In genomic region chr17:4986951-4987766, GRCh38 we compare ENCODE assay signal across 8 cellular contexts. TPM values are rescaled to one million over a fixed set of nuclear protein-coding genes. Genes with fewer than 3 reads are reported as not detected.
DNase-seq lines count a peak whose midpoint lies in the region; ATAC-seq and TF ChIP-seq lines count a peak whose summit lies in the region.

Gene CAMTA2, minus strand, starts transcription at chr17:4987675. Its CDS starts 1,453 bp downstream, at chr17:4986222.

- no TSS peak for BruUV-seq in PC-3 (replicated peaks; lab: Mats Ljungman, UMichigan)

- H3K27ac Mint-ChIP-seq in stimulated activated effector memory CD8-positive, alpha-beta T cell treated with anti-CD3 and anti-CD28 coated beads, Interleukin-12 subunit alpha, Interleukin-12 subunit beta, amount 100 ng/mL, for 72 hours, result peak within 1 kb of the TSS; percentile 96

- H3K4me1 ChIP-seq in PC-3 (ENCODE audit: insufficient read depth, low read length) (peaks cover 15% of the 10 kb centered on the region; the same call in 1 of the 2 replicates), esophagus muscularis mucosa (peaks cover 22 to 34% (median 32%) of the 10 kb centered on the region in 4 donors)

- H3K9ac ChIP-seq in PC-3 (ENCODE audit: low read length), result peak within 1 kb of the TSS; percentile 82

- ATAC-seq in GM21367 (IDR thresholded peaks at IDR 0.05; ENCODE audit: unreplicated experiment) (peak; percentile 60), PC-3 (peak; percentile 82)
- ATAC-seq in activated T-cell treated with anti-CD3 and anti-CD28 coated beads, Interleukin-2, amount 50 U/mL, for 4 hours, result peak; percentile 93
- peak; percentile 91 for ATAC-seq in stimulated activated effector memory CD8-positive, alpha-beta T cell treated with anti-CD3 and anti-CD28 coated beads, Interleukin-12 subunit alpha, Interleukin-12 subunit beta, amount 100 ng/mL, for 72 hours

- H3K27ac ChIP-seq in PC-3 (ENCODE audit: low read length), result peak within 1 kb of the TSS; percentile 14; the same call in 1 of the 2 replicates
- peak within 1 kb of the TSS; percentile 90 to 98 (median 92) for H3K27ac ChIP-seq in esophagus muscularis mucosa (replicated peaks in 1 of 4)

- TF ChIP-seq EP300 in esophagus muscularis mucosa (IDR thresholded peaks at IDR 0.05), result no peak

- no peaks in the 10 kb centered on the region for H3K9me3 Mint-ChIP-seq in activated T-cell treated with anti-CD3 and anti-CD28 coated beads, Interleukin-2, amount 50 U/mL, for 4 hours
- no peaks in the 10 kb centered on the region for H3K9me3 Mint-ChIP-seq in stimulated activated effector memory CD8-positive, alpha-beta T cell treated with anti-CD3 and anti-CD28 coated beads, Interleukin-12 subunit alpha, Interleukin-12 subunit beta, amount 100 ng/mL, for 72 hours

- TF ChIP-seq POLR2A in esophagus muscularis mucosa (IDR thresholded peaks at IDR 0.05; ENCODE audit: low read depth), result peak; percentile 80

- H3F3A ChIP-seq in PC-3 (ENCODE audit: low read length, unreplicated experiment), result no peaks in the 10 kb centered on the region

- H3K79me2 ChIP-seq in PC-3 (ENCODE audit: low read length), result peaks cover 7% of the 10 kb centered on the region; the same call in 1 of the 2 replicates

- H3K4me3 ChIP-seq in PC-3 (ENCODE audit: low read length) (peak within 1 kb of the TSS; percentile 88), esophagus muscularis mucosa (peak within 1 kb of the TSS; percentile 80 to 96 (median 84))

- peaks cover 39% of the 10 kb centered on the region for H3K4me1 Mint-ChIP-seq in activated T-cell treated with anti-CD3 and anti-CD28 coated beads, Interleukin-2, amount 50 U/mL, for 4 hours (ENCODE audit: low read depth)
- H3K4me1 Mint-ChIP-seq in stimulated activated effector memory CD8-positive, alpha-beta T cell treated with anti-CD3 and anti-CD28 coated beads, Interleukin-12 subunit alpha, Interleukin-12 subunit beta, amount 100 ng/mL, for 72 hours, result peaks cover 57% of the 10 kb centered on the region

- intact Hi-C loops in PC-3 (cut with micrococcal nuclease), result no loop called here
- intact Hi-C loops in esophagus muscularis mucosa (cut with DNase I), result loop anchor here (5.0 kb wide), 2 partner anchors 50 to 80 kb away; no protein-coding TSS in a partner anchor

- CTCF ChIA-PET in PC-3 (lab: Charles Lee), result no interaction called here

- H2AFZ ChIP-seq in PC-3 (ENCODE audit: low read length), result peak within 1 kb of the TSS; percentile 94

- H3K27me3 ChIP-seq in PC-3 (ENCODE audit: low read length) (no peaks in the 10 kb centered on the region), esophagus muscularis mucosa (no peaks in the 10 kb centered on the region)

- DNase-seq in COR-L47 (lab: John Stamatoyannopoulos, UW), result peak; percentile 64
- DNase-seq in HuH-7 (ENCODE audit: low spot score), result peak; percentile 81
- peak; percentile 55 for DNase-seq in PC-3
- peak; percentile 85 for DNase-seq in activated T-cell treated with anti-CD3 and anti-CD28 coated beads, Interleukin-2, amount 50 U/mL, for 4 hours
- DNase-seq in esophagus muscularis mucosa (ENCODE audit: extremely low spot score), result peak; percentile 97
- peak; percentile 89 for DNase-seq in myocyte (ENCODE audit: low read depth)
- DNase-seq in stimulated activated effector memory CD8-positive, alpha-beta T cell treated with anti-CD3 and anti-CD28 coated beads, Interleukin-12 subunit alpha, Interleukin-12 subunit beta, amount 100 ng/mL, for 72 hours (ENCODE audit: low spot score in 2 of 2), result peak; percentile 75 to 94

- no peaks in the 10 kb centered on the region for H3K9me2 ChIP-seq in PC-3 (replicated peaks; ENCODE audit: low read length)

- POLR2A ChIA-PET in PC-3 (lab: Charles Lee; ENCODE audit: unreplicated experiment), result no interaction called here

- H4K20me1 ChIP-seq in PC-3 (ENCODE audit: low read length), result no peaks in the 10 kb centered on the region

- TF ChIP-seq CTCF in PC-3 (conservative IDR thresholded peaks at IDR 0.05; ENCODE audit: low read depth, low read length), result peak; percentile 72
- TF ChIP-seq CTCF in esophagus muscularis mucosa (IDR thresholded peaks at IDR 0.05), result peak; percentile 78 to 88 (median 83)

- no peaks in the 10 kb centered on the region for H3K27me3 Mint-ChIP-seq in activated T-cell treated with anti-CD3 and anti-CD28 coated beads, Interleukin-2, amount 50 U/mL, for 4 hours (ENCODE audit: low read depth)

- 0% methylated on average over 26 of the region's 78 CpGs for WGBS in esophagus muscularis mucosa

- H3K4me2 ChIP-seq in PC-3 (ENCODE audit: low read length), result peak within 1 kb of the TSS; percentile 88

- H3K9me3 ChIP-seq in PC-3 (ENCODE audit: low read length), result no peaks in the 10 kb centered on the region
- H3K9me3 ChIP-seq in esophagus muscularis mucosa, result no peaks in the 10 kb centered on the region

- no peaks in the 10 kb centered on the region; the same call in 1 of the 2 replicates for H3K36me3 ChIP-seq in PC-3 (ENCODE audit: low read depth, low read length)
- H3K36me3 ChIP-seq in esophagus muscularis mucosa, result peaks cover 0 to 39% (median 31%) of the 10 kb centered on the region in 4 donors

- peaks cover 7% of the 10 kb centered on the region for H3K36me3 Mint-ChIP-seq in activated T-cell treated with anti-CD3 and anti-CD28 coated beads, Interleukin-2, amount 50 U/mL, for 4 hours (ENCODE audit: insufficient read depth)
- peaks cover 43% of the 10 kb centered on the region for H3K36me3 Mint-ChIP-seq in stimulated activated effector memory CD8-positive, alpha-beta T cell treated with anti-CD3 and anti-CD28 coated beads, Interleukin-12 subunit alpha, Interleukin-12 subunit beta, amount 100 ng/mL, for 72 hours

- peak within 1 kb of the TSS; percentile 92 for H3K4me3 Mint-ChIP-seq in activated T-cell treated with anti-CD3 and anti-CD28 coated beads, Interleukin-2, amount 50 U/mL, for 4 hours
- peak within 1 kb of the TSS; percentile 96 for H3K4me3 Mint-ChIP-seq in stimulated activated effector memory CD8-positive, alpha-beta T cell treated with anti-CD3 and anti-CD28 coated beads, Interleukin-12 subunit alpha, Interleukin-12 subunit beta, amount 100 ng/mL, for 72 hours

RNA-seq across cellular contexts. Expression of gene CAMTA2, which starts in this region (rescaled TPM):
- 6.2 and 27.2 TPM in 2 replicates for total RNA-seq in PC-3 (2014; rRNA removed)
- total RNA-seq in activated T-cell treated with anti-CD3 and anti-CD28 coated beads, Interleukin-2, amount 50 U/mL, for 4 hours, result 100 to 1,000 TPM in 2 of 3 donors, 10 to 100 TPM in 1; 87.8 to 141 (median 101) TPM
- 10 to 100 TPM; 24.0 to 48.2 (median 28.4) TPM for total RNA-seq in esophagus muscularis mucosa
- 13.7 and 23.8 TPM in 2 replicates for total RNA-seq in myocyte
- polyA plus RNA-seq in myocyte (2012), result 98.7 TPM

Comparison
In these comparisons a context has a peak if more than half of its experiments do, and no peak if none do; other contexts are left out.
1. Peak in every context shown above with its lines: DNase-seq, ATAC-seq, H3K4me3 ChIP-seq and H3K27ac ChIP-seq.